In the genomic region with DNA sequence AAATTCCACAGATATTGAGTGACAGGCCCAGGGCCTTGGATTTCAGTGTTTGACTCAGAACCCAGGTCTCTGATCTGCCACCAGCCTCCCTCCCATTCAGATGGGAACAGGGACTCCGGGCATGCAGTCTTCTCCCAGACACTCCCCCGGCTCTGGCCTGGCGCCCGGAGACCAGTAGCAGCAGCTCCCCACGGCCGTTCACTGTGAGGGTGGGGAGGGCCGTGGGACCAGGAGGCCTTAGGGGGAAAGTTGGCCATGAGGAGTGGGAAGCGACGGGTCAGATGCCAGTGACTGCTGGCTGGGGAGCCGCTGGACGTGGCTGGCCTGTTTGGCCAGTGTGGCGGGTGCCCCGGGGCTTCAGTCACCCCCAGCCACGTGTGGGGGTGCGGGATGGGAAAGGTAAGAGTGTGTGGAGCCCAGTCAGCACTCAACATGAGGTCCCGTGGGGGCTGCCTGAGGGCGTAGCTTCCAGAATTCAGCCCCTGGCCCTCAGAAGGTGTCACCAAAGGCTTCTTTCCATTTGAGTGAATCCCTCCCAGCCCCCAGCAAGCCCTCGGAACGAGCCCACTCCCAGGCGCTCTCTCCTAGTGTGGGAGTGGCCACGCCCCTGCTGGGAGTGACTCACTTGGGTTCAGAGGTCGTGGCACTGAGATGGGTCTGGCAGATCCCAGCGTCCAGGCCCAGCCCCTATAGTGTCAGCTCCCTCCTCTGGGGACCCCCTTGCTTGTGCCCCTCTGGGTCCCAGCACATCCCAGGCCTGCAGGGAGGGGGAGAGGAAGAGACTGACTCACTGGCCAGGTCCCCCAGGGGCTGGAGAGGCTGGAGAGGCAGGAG, we compare ENCODE assay signal across 8 cellular contexts.
DNase-seq lines count a peak whose midpoint lies in the region; ATAC-seq lines count a peak whose summit lies in the region.

No MANE protein-coding gene starts in this region.

- peak overlapping the region; percentile 95 to 99 for H3K27ac Mint-ChIP-seq in effector memory CD8-positive, alpha-beta T cell
- H3K27ac Mint-ChIP-seq in stimulated activated naive CD8-positive, alpha-beta T cell treated with anti-CD3 and anti-CD28 coated beads, Interleukin-15, Interleukin-2, amounts not matched to agents 100 ng/mL and 50 ng/mL, for 24 hours: peak overlapping the region; percentile 99

- peaks cover 67 to 73% of the 10 kb centered on the region in 2 donors for H3K4me1 Mint-ChIP-seq in effector memory CD8-positive, alpha-beta T cell (ENCODE audit: low read depth in 2 of 2)
- peaks cover 71% of the 10 kb centered on the region for H3K4me1 Mint-ChIP-seq in stimulated activated naive CD8-positive, alpha-beta T cell treated with anti-CD3 and anti-CD28 coated beads, Interleukin-15, Interleukin-2, amounts not matched to agents 100 ng/mL and 50 ng/mL, for 24 hours (ENCODE audit: low read depth)

- no peaks in the 10 kb centered on the region for H3K9me3 Mint-ChIP-seq in effector memory CD8-positive, alpha-beta T cell
- no peaks in the 10 kb centered on the region for H3K9me3 Mint-ChIP-seq in stimulated activated naive CD8-positive, alpha-beta T cell treated with anti-CD3 and anti-CD28 coated beads, Interleukin-15, Interleukin-2, amounts not matched to agents 100 ng/mL and 50 ng/mL, for 24 hours

- DNase-seq in NCI-H2227 (lab: John Stamatoyannopoulos, UW; ENCODE audit: unreplicated experiment): peak; percentile 33
- no peak for DNase-seq in NCI-H2227 treated with DMSO at 0.1 percent for 48 hours (lab: John Stamatoyannopoulos, UW)
- peak; percentile 85 for DNase-seq in activated CD4-positive, alpha-beta T cell treated with anti-CD3 and anti-CD28 coated beads for 48 hours
- no peak for DNase-seq in effector memory CD8-positive, alpha-beta T cell
- peak; percentile 70 for DNase-seq in midbrain (lab: John Stamatoyannopoulos, UW)

- ATAC-seq in effector memory CD8-positive, alpha-beta T cell (replicated peaks): no peak
- ATAC-seq in HG03571 (IDR thresholded peaks at IDR 0.05; ENCODE audit: unreplicated experiment): no peak
- no peak for ATAC-seq in GM21737 (IDR thresholded peaks at IDR 0.05; ENCODE audit: unreplicated experiment)

- no peaks in the 10 kb centered on the region for H3K27me3 Mint-ChIP-seq in effector memory CD8-positive, alpha-beta T cell
- no peaks in the 10 kb centered on the region for H3K27me3 Mint-ChIP-seq in stimulated activated naive CD8-positive, alpha-beta T cell treated with anti-CD3 and anti-CD28 coated beads, Interleukin-15, Interleukin-2, amounts not matched to agents 100 ng/mL and 50 ng/mL, for 24 hours

- H3K36me3 Mint-ChIP-seq in effector memory CD8-positive, alpha-beta T cell (ENCODE audit: insufficient read depth): peaks cover 35% of the 10 kb centered on the region
- peaks cover 20% of the 10 kb centered on the region for H3K36me3 Mint-ChIP-seq in stimulated activated naive CD8-positive, alpha-beta T cell treated with anti-CD3 and anti-CD28 coated beads, Interleukin-15, Interleukin-2, amounts not matched to agents 100 ng/mL and 50 ng/mL, for 24 hours (ENCODE audit: low read depth)

- H3K4me3 Mint-ChIP-seq in effector memory CD8-positive, alpha-beta T cell: peak overlapping the region; percentile 94 to 99
- peak overlapping the region; percentile 88 for H3K4me3 Mint-ChIP-seq in stimulated activated naive CD8-positive, alpha-beta T cell treated with anti-CD3 and anti-CD28 coated beads, Interleukin-15, Interleukin-2, amounts not matched to agents 100 ng/mL and 50 ng/mL, for 24 hours

Comparison
In these comparisons a context has a peak if more than half of its experiments do, and no peak if none do; other contexts are left out.
1. DNase-seq: peak in NCI-H2227 (single experiment), activated CD4-positive, alpha-beta T cell treated with anti-CD3 and anti-CD28 coated beads for 48 hours (single experiment) and midbrain (single experiment); none in NCI-H2227 treated with DMSO at 0.1 percent for 48 hours (single experiment) and effector memory CD8-positive, alpha-beta T cell (0 of 3).